ENCODE assay signal across 25 cellular contexts in the genomic region with DNA sequence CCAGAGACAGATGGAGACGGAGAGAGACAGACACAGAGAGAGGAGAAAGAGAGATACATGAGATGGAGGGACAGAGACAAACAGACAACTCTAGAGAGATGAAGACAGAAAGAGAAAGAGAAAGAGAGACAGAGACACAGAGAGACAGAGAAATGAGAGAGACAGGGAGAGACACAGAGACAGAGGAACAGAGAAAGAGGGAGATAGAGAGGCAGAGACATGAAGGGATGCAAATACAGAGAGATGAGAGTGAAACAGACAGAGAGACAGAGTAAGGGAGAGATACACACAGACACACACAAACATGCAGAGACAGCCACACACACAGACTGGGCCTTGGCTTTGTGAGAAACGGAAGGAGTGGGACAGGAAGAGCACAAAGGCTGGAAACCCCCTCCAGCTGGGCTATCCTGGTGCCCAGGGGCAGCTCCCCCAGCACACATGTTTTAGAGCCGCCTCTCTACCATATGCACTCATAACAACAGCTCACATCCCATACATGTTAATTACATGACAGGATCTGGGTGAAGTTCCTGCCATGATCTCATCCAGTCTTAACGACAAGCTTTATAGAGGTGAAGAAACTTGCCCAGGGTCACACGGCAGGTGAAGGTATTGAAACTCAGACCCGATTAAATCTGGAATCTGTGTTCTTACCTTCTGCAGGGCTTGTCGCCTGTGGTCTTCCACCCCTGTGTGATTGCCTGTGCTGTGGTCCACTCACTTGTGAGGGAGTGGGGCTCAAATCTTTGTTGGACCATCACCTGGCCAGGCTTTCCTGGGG. TPM values are rescaled to one million over a fixed set of nuclear protein-coding genes. Genes with fewer than 3 reads are reported as not detected.
DNase-seq lines count a peak whose midpoint lies in the region; ATAC-seq, FAIRE-seq and TF ChIP-seq lines count a peak whose summit lies in the region.
"Had no signal": no experiment of that assay in that cellular context is flagged by ENCODE, and none has a peak within 500 bp of the region (broad histone marks: within the 10 kb centered on the region; RNA-seq: fewer than 3 reads in every experiment).

No MANE protein-coding gene starts in this region.

- TF ChIP-seq CTCF in astrocyte (IDR thresholded peaks at IDR 0.05; ENCODE audit: insufficient read depth, low read depth, low read length): no peak

- no peak overlapping the region for H3K9ac ChIP-seq in astrocyte (ENCODE audit: low read length)
- H3K9ac ChIP-seq: BLaER1 treated with 17β-estradiol and CSF1 and Interleukin-3, amounts not matched to agents 10 nM and 100 nM had no signal

- DNase-seq in activated T-cell treated with anti-CD3 and anti-CD28 coated beads, Interleukin-2, amount 50 U/mL, for 24 hours: no peak
- no peak for DNase-seq in activated T-cell treated with anti-CD3 and anti-CD28 coated beads, Interleukin-2, amount 50 U/mL, for 1 hour
- DNase-seq in astrocyte (ENCODE audit: low read depth): no peak
- DNase-seq in stimulated activated CD4-positive, alpha-beta T cell treated with anti-CD3 and anti-CD28 coated beads, Interleukin-2, amount 100 ng/mL, for 24 hours: no peak
- no peak for DNase-seq in LoVo (ENCODE audit: low spot score)
- no peak for DNase-seq in SW 1271 (lab: John Stamatoyannopoulos, UW)
- DNase-seq: activated CD4-positive, alpha-beta memory T cell treated with anti-CD3 and anti-CD28 coated beads for 36 hours; amygdala; effector memory CD4-positive, alpha-beta T cell; GF-D8; head of caudate nucleus; NCI-H1694 treated with DMSO at 0.1 percent for 48 hours; NCI-H446 treated with DMSO at 0.1 percent for 48 hours; stimulated activated naive CD4-positive, alpha-beta T cell; upper lobe of right lung had no signal

- peaks cover 84% of the 10 kb centered on the region for H3K36me3 Mint-ChIP-seq in activated T-cell treated with anti-CD3 and anti-CD28 coated beads, Interleukin-2, amount 50 U/mL, for 24 hours (ENCODE audit: low read depth)
- peaks cover 5% of the 10 kb centered on the region for H3K36me3 Mint-ChIP-seq in astrocyte (ENCODE audit: low read depth, unreplicated experiment)

- no peaks in the 10 kb centered on the region for H3K9me3 ChIP-seq in astrocyte (ENCODE audit: insufficient read depth, low read depth, low read length)

- no peak overlapping the region for H3K4me3 Mint-ChIP-seq in activated T-cell treated with anti-CD3 and anti-CD28 coated beads, Interleukin-2, amount 50 U/mL, for 24 hours
- H3K4me3 Mint-ChIP-seq in astrocyte (ENCODE audit: unreplicated experiment): peak overlapping the region; percentile 11
- H3K4me3 Mint-ChIP-seq: activated CD4-positive, alpha-beta memory T cell treated with anti-CD3 and anti-CD28 coated beads for 36 hours had no signal

- H3K27me3 Mint-ChIP-seq in activated T-cell treated with anti-CD3 and anti-CD28 coated beads, Interleukin-2, amount 50 U/mL, for 24 hours: no peaks in the 10 kb centered on the region
- peaks cover 3% of the 10 kb centered on the region for H3K27me3 Mint-ChIP-seq in astrocyte (ENCODE audit: low read depth, unreplicated experiment)
- H3K27me3 Mint-ChIP-seq: activated CD4-positive, alpha-beta memory T cell treated with anti-CD3 and anti-CD28 coated beads for 36 hours had no signal

- no peak overlapping the region for H3K27ac ChIP-seq in astrocyte (ENCODE audit: low read depth, low read length)
- H3K27ac ChIP-seq: A549; BLaER1 treated with 17β-estradiol and CSF1 and Interleukin-3, amounts not matched to agents 10 nM and 100 nM; HL-60; right atrium auricular region; RWPE1; upper lobe of right lung had no signal

- peaks cover 16% of the 10 kb centered on the region for H3K9me3 Mint-ChIP-seq in activated T-cell treated with anti-CD3 and anti-CD28 coated beads, Interleukin-2, amount 50 U/mL, for 24 hours
- H3K9me3 Mint-ChIP-seq in astrocyte (ENCODE audit: unreplicated experiment): peaks cover 8% of the 10 kb centered on the region

- peaks cover 36% of the 10 kb centered on the region for H3K4me1 Mint-ChIP-seq in activated T-cell treated with anti-CD3 and anti-CD28 coated beads, Interleukin-2, amount 50 U/mL, for 24 hours (ENCODE audit: low read depth)
- peaks cover 5% of the 10 kb centered on the region for H3K4me1 Mint-ChIP-seq in astrocyte (ENCODE audit: low read depth, unreplicated experiment)

- H3K27me3 ChIP-seq in astrocyte (ENCODE audit: insufficient read depth, low read length): no peaks in the 10 kb centered on the region
- H3K27me3 ChIP-seq: BLaER1 treated with 17β-estradiol and CSF1 and Interleukin-3, amounts not matched to agents 10 nM and 100 nM; right atrium auricular region; upper lobe of right lung had no signal

- no peaks in the 10 kb centered on the region for H3K79me2 ChIP-seq in astrocyte (ENCODE audit: insufficient read depth, low read length)

- no peaks in the 10 kb centered on the region for H3K4me1 ChIP-seq in astrocyte (ENCODE audit: insufficient read depth, low read length)
- H3K4me1 ChIP-seq: A549; BLaER1 treated with 17β-estradiol and CSF1 and Interleukin-3, amounts not matched to agents 10 nM and 100 nM; right atrium auricular region; upper lobe of right lung had no signal

- ATAC-seq in GM18867 (IDR thresholded peaks at IDR 0.05; ENCODE audit: unreplicated experiment): peak; percentile 38
- peak; percentile 49 for ATAC-seq in HG02870 (IDR thresholded peaks at IDR 0.05; ENCODE audit: unreplicated experiment)
- ATAC-seq: A549 had no signal

- H3K27ac Mint-ChIP-seq in activated T-cell treated with anti-CD3 and anti-CD28 coated beads, Interleukin-2, amount 50 U/mL, for 24 hours: peak overlapping the region; percentile 28
- no peak overlapping the region for H3K27ac Mint-ChIP-seq in astrocyte (ENCODE audit: unreplicated experiment)
- H3K27ac Mint-ChIP-seq: activated CD4-positive, alpha-beta memory T cell treated with anti-CD3 and anti-CD28 coated beads for 36 hours had no signal

- no peak overlapping the region for H3K4me2 ChIP-seq in astrocyte (ENCODE audit: low read length)
- H3K4me2 ChIP-seq: A549; BLaER1 treated with 17β-estradiol and CSF1 and Interleukin-3, amounts not matched to agents 10 nM and 100 nM had no signal

- no peaks in the 10 kb centered on the region for H4K20me1 ChIP-seq in astrocyte (ENCODE audit: insufficient read depth, low read length)
- H4K20me1 ChIP-seq: BLaER1 treated with 17β-estradiol and CSF1 and Interleukin-3, amounts not matched to agents 10 nM and 100 nM had no signal

- no peak overlapping the region for H2AFZ ChIP-seq in astrocyte (ENCODE audit: low read depth, low read length)

- no peak for FAIRE-seq in astrocyte (lab: Jason Lieb, UNC)
- FAIRE-seq: A549 had no signal

- no peaks in the 10 kb centered on the region for H3K36me3 ChIP-seq in astrocyte (ENCODE audit: insufficient read depth, low read length)
- H3K36me3 ChIP-seq: BLaER1 treated with 17β-estradiol and CSF1 and Interleukin-3, amounts not matched to agents 10 nM and 100 nM; right atrium auricular region; upper lobe of right lung had no signal

- H3K4me3 ChIP-seq in astrocyte (ENCODE audit: insufficient read depth, low read depth, low read length): no peak overlapping the region
- H3K4me3 ChIP-seq: A549; BLaER1 treated with 17β-estradiol and CSF1 and Interleukin-3, amounts not matched to agents 10 nM and 100 nM; lung; right atrium auricular region; upper lobe of right lung had no signal

RNA-seq across cellular contexts. Expression of a gene that starts 32.4 kb away (rescaled TPM):
- total RNA-seq in astrocyte: 2.4 and 4.4 TPM in 2 replicates

RNA-seq across cellular contexts. Expression of a gene that starts 35.0 kb away (rescaled TPM):
- not detected in 2 replicates for total RNA-seq in astrocyte
- total RNA-seq: chondrocyte, osteoblast had no signal
